Comparison of ENCODE assay signal across 13 cellular contexts in the genomic region with DNA sequence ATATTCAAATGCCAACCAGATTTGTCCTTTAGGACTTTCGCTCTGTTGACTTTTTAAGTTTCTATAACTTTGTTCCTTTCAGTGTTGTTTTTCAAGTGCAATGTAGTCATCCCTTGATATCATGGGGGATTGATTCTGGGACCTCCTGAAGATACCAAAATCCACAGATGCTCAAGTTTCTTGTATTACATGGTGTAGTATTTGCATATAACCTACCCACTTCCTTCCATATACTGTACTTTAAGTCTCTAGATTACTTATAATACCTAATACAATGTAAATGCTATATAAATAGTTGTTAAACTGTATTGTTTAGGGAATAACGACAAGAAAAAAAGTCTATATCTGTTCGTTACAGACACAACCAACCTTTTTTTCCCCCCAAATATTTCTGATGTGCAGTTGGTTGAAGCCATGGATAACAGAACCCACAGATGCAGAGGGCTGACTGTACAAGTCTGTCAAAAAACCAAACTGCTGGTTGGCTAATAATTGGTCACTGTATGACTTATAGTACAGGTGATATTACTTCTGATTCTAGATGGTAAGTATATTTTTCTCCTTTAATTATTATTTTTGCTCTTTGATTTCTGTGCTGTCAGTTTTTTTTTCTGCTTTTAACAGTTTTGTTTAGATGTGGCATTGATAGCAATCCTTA. TPM values are rescaled to one million over a fixed set of nuclear protein-coding genes. Genes with fewer than 3 reads are reported as not detected.
DNase-seq lines count a peak whose midpoint lies in the region; ATAC-seq and TF ChIP-seq lines count a peak whose summit lies in the region.
"Had no signal": no experiment of that assay in that cellular context is flagged by ENCODE, and none has a peak within 500 bp of the region (broad histone marks: within the 10 kb centered on the region; RNA-seq: fewer than 3 reads in every experiment).

No MANE protein-coding gene starts in this region.

- H3K4me3 ChIP-seq in foreskin fibroblast (ENCODE audit: low read depth in 1 of 2, low read length in 2 of 2), result no peak overlapping the region
- H3K4me3 ChIP-seq: esophagus squamous epithelium, lung, upper lobe of left lung had no signal

- CTCF ChIA-PET in RWPE1 (lab: Yijun Ruan, JAX), result no interaction called here

- no peak for DNase-seq in foreskin keratinocyte
- DNase-seq in RWPE1 (ENCODE audit: low spot score), result no peak
- no peak for DNase-seq in NK-92 treated with Interleukin-12 subunit alpha and Interleukin-12 subunit beta, amount 100 ng/mL, for 24 hours (lab: John Stamatoyannopoulos, UW)
- DNase-seq in amniotic stem cell (lab: John Stamatoyannopoulos, UW), result no peak
- no peak for DNase-seq in foreskin fibroblast
- DNase-seq: esophagus squamous epithelium, NCI-H187 treated with DMSO at 0.1 percent for 48 hours, SW 1271, upper lobe of left lung had no signal

- no peak overlapping the region for H3K27ac ChIP-seq in foreskin keratinocyte
- no peak overlapping the region for H3K27ac ChIP-seq in RWPE1
- H3K27ac ChIP-seq: esophagus squamous epithelium had no signal

- H3K27me3 ChIP-seq in foreskin keratinocyte, result no peaks in the 10 kb centered on the region
- H3K27me3 ChIP-seq: esophagus squamous epithelium, upper lobe of left lung had no signal

- TF ChIP-seq CTCF in foreskin keratinocyte (conservative IDR thresholded peaks at IDR 0.05) (no peak), RWPE1 (conservative IDR thresholded peaks at IDR 0.05; ENCODE audit: low read depth) (no peak), foreskin fibroblast (IDR thresholded peaks at IDR 0.05; ENCODE audit: low read depth, low read length) (no peak)

- peaks cover 4% of the 10 kb centered on the region for H3K4me1 ChIP-seq in foreskin keratinocyte

- POLR2A ChIA-PET in RWPE1 (lab: Yijun Ruan, JAX; ENCODE audit: low non-redundant PET), result no interaction called here

- ATAC-seq in GM18508 (IDR thresholded peaks at IDR 0.05; ENCODE audit: insufficient read depth, unreplicated experiment) (peak; percentile 45), GM21390 (IDR thresholded peaks at IDR 0.05; ENCODE audit: unreplicated experiment) (peak; percentile 61), HG03378 (IDR thresholded peaks at IDR 0.05; ENCODE audit: unreplicated experiment) (peak; percentile 64), foreskin keratinocyte (peak; percentile 46)

RNA-seq across cellular contexts. Expression of a gene that starts 13.8 kb away (rescaled TPM):
- 28.4 and 29.3 TPM in 2 replicates for total RNA-seq in foreskin keratinocyte
- 2.8 and 4.2 TPM in 2 replicates for polyA plus RNA-seq in foreskin keratinocyte
